In the genomic region with DNA sequence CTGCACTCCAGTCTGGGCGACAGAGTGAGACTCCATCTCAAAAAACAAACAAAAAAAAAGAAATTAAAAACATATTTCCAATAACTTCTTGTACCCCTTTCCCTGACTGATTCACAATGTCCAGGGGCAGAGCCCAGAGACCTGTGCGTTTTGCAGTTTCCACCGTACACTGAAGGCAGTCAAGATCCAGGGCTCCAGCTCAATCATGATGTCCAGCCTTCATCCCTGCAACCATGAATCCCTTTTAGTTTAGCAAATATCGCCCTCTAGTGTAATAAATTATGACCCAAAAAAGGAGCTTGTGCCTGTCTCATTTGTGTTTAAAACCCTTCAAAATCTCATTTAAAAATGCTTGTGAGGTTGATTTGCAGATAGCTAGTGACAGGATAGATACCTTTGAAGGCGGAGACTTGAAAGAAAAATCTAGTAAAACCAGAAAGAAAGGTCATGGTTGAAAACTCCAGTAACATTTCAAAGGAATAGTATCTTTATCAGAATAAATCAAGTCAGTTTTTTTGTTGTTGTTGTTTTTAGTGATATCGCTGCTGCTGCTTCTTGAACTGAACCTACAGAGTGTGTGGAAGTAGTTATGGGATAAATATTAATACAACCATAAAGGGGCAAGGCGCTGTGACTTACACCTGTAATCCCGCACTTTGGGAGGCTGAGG, we compare ENCODE assay signal across 1 cellular context.
A peak's percentile ranks its signal among the peaks of the same experiment; 100 is the strongest.
TF ChIP-seq lines count a peak whose summit lies in the region.

No MANE protein-coding gene starts in this region.

TF ChIP-seq in HepG2, 621 proteins besides CTCF, POLR2A, EP300 and RAD21 (continued from another document and continues in another):
- TF ChIP-seq, protein P1, sequence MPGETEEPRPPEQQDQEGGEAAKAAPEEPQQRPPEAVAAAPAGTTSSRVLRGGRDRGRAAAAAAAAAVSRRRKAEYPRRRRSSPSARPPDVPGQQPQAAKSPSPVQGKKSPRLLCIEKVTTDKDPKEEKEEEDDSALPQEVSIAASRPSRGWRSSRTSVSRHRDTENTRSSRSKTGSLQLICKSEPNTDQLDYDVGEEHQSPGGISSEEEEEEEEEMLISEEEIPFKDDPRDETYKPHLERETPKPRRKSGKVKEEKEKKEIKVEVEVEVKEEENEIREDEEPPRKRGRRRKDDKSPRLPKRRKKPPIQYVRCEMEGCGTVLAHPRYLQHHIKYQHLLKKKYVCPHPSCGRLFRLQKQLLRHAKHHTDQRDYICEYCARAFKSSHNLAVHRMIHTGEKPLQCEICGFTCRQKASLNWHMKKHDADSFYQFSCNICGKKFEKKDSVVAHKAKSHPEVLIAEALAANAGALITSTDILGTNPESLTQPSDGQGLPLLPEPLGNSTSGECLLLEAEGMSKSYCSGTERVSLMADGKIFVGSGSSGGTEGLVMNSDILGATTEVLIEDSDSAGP (CRISPR knock-in tag; IDR thresholded peaks at IDR 0.05; ENCODE audit: borderline replicate concordance), result no peak
- TF ChIP-seq NR2F6 (IDR thresholded peaks at IDR 0.05), result no peak; the same call in 1 of the 2 replicates
- TF ChIP-seq NR2F6 (CRISPR knock-in tag; IDR thresholded peaks at IDR 0.05), result no peak
- TF ChIP-seq ZNF569 (CRISPR knock-in tag; IDR thresholded peaks at IDR 0.05; ENCODE audit: borderline replicate concordance), result no peak
- TF ChIP-seq GTF2F1 (IDR thresholded peaks at IDR 0.05; ENCODE audit: low read length), result no peak
- TF ChIP-seq, protein P2, sequence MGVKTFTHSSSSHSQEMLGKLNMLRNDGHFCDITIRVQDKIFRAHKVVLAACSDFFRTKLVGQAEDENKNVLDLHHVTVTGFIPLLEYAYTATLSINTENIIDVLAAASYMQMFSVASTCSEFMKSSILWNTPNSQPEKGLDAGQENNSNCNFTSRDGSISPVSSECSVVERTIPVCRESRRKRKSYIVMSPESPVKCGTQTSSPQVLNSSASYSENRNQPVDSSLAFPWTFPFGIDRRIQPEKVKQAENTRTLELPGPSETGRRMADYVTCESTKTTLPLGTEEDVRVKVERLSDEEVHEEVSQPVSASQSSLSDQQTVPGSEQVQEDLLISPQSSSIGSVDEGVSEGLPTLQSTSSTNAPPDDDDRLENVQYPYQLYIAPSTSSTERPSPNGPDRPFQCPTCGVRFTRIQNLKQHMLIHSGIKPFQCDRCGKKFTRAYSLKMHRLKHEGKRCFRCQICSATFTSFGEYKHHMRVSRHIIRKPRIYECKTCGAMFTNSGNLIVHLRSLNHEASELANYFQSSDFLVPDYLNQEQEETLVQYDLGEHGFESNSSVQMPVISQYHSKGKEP (CRISPR knock-in tag; IDR thresholded peaks at IDR 0.05), result no peak
- no peak; the same call in 1 of the 2 replicates for TF ChIP-seq SNAPC2 (CRISPR knock-in tag; IDR thresholded peaks at IDR 0.05)
- no peak for TF ChIP-seq NFYB (CRISPR knock-in tag; IDR thresholded peaks at IDR 0.05)
- no peak for TF ChIP-seq POLR2AphosphoS2 (IDR thresholded peaks at IDR 0.05; ENCODE audit: low read depth, low read length)
- no peak for TF ChIP-seq ZNF883 (CRISPR knock-in tag; IDR thresholded peaks at IDR 0.05; ENCODE audit: not compliant biosample characterization)
- TF ChIP-seq CHD2 (IDR thresholded peaks at IDR 0.05; ENCODE audit: low read depth, low read length), result no peak
- TF ChIP-seq, protein P3, sequence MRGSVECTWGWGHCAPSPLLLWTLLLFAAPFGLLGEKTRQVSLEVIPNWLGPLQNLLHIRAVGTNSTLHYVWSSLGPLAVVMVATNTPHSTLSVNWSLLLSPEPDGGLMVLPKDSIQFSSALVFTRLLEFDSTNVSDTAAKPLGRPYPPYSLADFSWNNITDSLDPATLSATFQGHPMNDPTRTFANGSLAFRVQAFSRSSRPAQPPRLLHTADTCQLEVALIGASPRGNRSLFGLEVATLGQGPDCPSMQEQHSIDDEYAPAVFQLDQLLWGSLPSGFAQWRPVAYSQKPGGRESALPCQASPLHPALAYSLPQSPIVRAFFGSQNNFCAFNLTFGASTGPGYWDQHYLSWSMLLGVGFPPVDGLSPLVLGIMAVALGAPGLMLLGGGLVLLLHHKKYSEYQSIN (CRISPR knock-in tag; IDR thresholded peaks at IDR 0.05; ENCODE audit: borderline replicate concordance), result no peak
- TF ChIP-seq GATAD2A (CRISPR knock-in tag; IDR thresholded peaks at IDR 0.05), result peak; percentile 42; the same call in 1 of the 2 replicates
- 0 out of 2 replicates have a peak, but pooled peaks have one; percentile 49 for TF ChIP-seq GZF1 (CRISPR knock-in tag; IDR thresholded peaks at IDR 0.05)
- peak; percentile 7; the same call in 1 of the 2 replicates for TF ChIP-seq KMT2B (CRISPR knock-in tag; IDR thresholded peaks at IDR 0.05)
- TF ChIP-seq NFIC (IDR thresholded peaks at IDR 0.05; ENCODE audit: low read length), result no peak
- TF ChIP-seq LCORL (IDR thresholded peaks at IDR 0.05), result no peak
- 0 out of 2 replicates have a peak, but pooled peaks have one; percentile 16 for TF ChIP-seq LCORL (CRISPR knock-in tag; IDR thresholded peaks at IDR 0.05)
- TF ChIP-seq, protein P4, sequence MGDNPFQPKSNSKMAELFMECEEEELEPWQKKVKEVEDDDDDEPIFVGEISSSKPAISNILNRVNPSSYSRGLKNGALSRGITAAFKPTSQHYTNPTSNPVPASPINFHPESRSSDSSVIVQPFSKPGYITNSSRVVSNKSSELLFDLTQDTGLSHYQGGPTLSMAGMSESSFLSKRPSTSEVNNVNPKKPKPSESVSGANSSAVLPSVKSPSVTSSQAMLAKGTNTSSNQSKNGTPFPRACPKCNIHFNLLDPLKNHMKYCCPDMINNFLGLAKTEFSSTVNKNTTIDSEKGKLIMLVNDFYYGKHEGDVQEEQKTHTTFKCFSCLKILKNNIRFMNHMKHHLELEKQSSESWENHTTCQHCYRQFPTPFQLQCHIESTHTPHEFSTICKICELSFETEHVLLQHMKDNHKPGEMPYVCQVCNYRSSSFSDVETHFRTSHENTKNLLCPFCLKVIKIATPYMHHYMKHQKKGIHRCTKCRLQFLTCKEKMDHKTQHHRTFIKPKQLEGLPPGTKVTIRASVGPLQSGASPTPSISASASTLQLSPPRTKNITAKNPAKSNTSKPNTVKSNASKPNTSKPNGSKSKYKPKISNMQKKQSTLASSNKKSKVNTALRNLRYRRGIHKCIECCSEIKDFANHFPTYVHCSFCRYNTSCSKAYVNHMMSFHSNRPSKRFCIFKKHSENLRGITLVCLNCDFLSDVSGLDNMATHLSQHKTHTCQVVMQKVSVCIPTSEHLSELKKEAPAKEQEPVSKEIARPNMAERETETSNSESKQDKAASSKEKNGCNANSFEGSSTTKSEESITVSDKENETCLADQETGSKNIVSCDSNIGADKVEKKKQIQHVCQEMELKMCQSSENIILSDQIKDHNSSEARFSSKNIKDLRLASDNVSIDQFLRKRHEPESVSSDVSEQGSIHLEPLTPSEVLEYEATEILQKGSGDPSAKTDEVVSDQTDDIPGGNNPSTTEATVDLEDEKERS (CRISPR knock-in tag; IDR thresholded peaks at IDR 0.05), result 0 out of 2 replicates have a peak, but pooled peaks have one; percentile 55
- TF ChIP-seq RORA (CRISPR knock-in tag; IDR thresholded peaks at IDR 0.05), result no peak
- TF ChIP-seq ZNF253 (CRISPR knock-in tag; IDR thresholded peaks at IDR 0.05; ENCODE audit: borderline replicate concordance), result no peak
- no peak for TF ChIP-seq PAWR (CRISPR knock-in tag; IDR thresholded peaks at IDR 0.05; ENCODE audit: borderline replicate concordance)
- 0 out of 2 replicates have a peak, but pooled peaks have one; percentile 24 for TF ChIP-seq MIER2 (CRISPR knock-in tag; IDR thresholded peaks at IDR 0.05)
- peak in 1 of 2 experiments; percentile 20; a peak in 1 of 4 replicates for TF ChIP-seq KLF16 (CRISPR knock-in tag; IDR thresholded peaks at IDR 0.05)
- TF ChIP-seq, protein P5, sequence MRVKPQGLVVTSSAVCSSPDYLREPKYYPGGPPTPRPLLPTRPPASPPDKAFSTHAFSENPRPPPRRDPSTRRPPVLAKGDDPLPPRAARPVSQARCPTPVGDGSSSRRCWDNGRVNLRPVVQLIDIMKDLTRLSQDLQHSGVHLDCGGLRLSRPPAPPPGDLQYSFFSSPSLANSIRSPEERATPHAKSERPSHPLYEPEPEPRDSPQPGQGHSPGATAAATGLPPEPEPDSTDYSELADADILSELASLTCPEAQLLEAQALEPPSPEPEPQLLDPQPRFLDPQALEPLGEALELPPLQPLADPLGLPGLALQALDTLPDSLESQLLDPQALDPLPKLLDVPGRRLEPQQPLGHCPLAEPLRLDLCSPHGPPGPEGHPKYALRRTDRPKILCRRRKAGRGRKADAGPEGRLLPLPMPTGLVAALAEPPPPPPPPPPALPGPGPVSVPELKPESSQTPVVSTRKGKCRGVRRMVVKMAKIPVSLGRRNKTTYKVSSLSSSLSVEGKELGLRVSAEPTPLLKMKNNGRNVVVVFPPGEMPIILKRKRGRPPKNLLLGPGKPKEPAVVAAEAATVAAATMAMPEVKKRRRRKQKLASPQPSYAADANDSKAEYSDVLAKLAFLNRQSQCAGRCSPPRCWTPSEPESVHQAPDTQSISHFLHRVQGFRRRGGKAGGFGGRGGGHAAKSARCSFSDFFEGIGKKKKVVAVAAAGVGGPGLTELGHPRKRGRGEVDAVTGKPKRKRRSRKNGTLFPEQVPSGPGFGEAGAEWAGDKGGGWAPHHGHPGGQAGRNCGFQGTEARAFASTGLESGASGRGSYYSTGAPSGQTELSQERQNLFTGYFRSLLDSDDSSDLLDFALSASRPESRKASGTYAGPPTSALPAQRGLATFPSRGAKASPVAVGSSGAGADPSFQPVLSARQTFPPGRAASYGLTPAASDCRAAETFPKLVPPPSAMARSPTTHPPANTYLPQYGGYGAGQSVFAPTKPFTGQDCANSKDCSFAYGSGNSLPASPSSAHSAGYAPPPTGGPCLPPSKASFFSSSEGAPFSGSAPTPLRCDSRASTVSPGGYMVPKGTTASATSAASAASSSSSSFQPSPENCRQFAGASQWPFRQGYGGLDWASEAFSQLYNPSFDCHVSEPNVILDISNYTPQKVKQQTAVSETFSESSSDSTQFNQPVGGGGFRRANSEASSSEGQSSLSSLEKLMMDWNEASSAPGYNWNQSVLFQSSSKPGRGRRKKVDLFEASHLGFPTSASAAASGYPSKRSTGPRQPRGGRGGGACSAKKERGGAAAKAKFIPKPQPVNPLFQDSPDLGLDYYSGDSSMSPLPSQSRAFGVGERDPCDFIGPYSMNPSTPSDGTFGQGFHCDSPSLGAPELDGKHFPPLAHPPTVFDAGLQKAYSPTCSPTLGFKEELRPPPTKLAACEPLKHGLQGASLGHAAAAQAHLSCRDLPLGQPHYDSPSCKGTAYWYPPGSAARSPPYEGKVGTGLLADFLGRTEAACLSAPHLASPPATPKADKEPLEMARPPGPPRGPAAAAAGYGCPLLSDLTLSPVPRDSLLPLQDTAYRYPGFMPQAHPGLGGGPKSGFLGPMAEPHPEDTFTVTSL (CRISPR knock-in tag; IDR thresholded peaks at IDR 0.05; ENCODE audit: borderline replicate concordance), result peak; percentile 26; the same call in 1 of the 2 replicates
- no peak for TF ChIP-seq MXI1 (IDR thresholded peaks at IDR 0.05; ENCODE audit: borderline replicate concordance, low read depth, low read length)
- TF ChIP-seq REXO4 (CRISPR knock-in tag; IDR thresholded peaks at IDR 0.05; ENCODE audit: borderline replicate concordance), result no peak
- TF ChIP-seq, protein P6, sequence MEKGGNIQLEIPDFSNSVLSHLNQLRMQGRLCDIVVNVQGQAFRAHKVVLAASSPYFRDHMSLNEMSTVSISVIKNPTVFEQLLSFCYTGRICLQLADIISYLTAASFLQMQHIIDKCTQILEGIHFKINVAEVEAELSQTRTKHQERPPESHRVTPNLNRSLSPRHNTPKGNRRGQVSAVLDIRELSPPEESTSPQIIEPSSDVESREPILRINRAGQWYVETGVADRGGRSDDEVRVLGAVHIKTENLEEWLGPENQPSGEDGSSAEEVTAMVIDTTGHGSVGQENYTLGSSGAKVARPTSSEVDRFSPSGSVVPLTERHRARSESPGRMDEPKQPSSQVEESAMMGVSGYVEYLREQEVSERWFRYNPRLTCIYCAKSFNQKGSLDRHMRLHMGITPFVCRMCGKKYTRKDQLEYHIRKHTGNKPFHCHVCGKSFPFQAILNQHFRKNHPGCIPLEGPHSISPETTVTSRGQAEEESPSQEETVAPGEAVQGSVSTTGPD (CRISPR knock-in tag; IDR thresholded peaks at IDR 0.05), result no peak
- TF ChIP-seq ZNF296 (CRISPR knock-in tag; conservative IDR thresholded peaks at IDR 0.05), result no peak
- no peak for TF ChIP-seq ARNT (IDR thresholded peaks at IDR 0.05)
- TF ChIP-seq YEATS2 (CRISPR knock-in tag; IDR thresholded peaks at IDR 0.05; ENCODE audit: borderline replicate concordance), result no peak
- TF ChIP-seq KLF12 (CRISPR knock-in tag; IDR thresholded peaks at IDR 0.05; ENCODE audit: borderline replicate concordance), result no peak
- TF ChIP-seq, protein P7, sequence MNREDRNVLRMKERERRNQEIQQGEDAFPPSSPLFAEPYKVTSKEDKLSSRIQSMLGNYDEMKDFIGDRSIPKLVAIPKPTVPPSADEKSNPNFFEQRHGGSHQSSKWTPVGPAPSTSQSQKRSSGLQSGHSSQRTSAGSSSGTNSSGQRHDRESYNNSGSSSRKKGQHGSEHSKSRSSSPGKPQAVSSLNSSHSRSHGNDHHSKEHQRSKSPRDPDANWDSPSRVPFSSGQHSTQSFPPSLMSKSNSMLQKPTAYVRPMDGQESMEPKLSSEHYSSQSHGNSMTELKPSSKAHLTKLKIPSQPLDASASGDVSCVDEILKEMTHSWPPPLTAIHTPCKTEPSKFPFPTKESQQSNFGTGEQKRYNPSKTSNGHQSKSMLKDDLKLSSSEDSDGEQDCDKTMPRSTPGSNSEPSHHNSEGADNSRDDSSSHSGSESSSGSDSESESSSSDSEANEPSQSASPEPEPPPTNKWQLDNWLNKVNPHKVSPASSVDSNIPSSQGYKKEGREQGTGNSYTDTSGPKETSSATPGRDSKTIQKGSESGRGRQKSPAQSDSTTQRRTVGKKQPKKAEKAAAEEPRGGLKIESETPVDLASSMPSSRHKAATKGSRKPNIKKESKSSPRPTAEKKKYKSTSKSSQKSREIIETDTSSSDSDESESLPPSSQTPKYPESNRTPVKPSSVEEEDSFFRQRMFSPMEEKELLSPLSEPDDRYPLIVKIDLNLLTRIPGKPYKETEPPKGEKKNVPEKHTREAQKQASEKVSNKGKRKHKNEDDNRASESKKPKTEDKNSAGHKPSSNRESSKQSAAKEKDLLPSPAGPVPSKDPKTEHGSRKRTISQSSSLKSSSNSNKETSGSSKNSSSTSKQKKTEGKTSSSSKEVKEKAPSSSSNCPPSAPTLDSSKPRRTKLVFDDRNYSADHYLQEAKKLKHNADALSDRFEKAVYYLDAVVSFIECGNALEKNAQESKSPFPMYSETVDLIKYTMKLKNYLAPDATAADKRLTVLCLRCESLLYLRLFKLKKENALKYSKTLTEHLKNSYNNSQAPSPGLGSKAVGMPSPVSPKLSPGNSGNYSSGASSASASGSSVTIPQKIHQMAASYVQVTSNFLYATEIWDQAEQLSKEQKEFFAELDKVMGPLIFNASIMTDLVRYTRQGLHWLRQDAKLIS (CRISPR knock-in tag; IDR thresholded peaks at IDR 0.05), result no peak
- no peak for TF ChIP-seq NCOR1 (IDR thresholded peaks at IDR 0.05; ENCODE audit: borderline replicate concordance, low read length)
- TF ChIP-seq, protein P8, sequence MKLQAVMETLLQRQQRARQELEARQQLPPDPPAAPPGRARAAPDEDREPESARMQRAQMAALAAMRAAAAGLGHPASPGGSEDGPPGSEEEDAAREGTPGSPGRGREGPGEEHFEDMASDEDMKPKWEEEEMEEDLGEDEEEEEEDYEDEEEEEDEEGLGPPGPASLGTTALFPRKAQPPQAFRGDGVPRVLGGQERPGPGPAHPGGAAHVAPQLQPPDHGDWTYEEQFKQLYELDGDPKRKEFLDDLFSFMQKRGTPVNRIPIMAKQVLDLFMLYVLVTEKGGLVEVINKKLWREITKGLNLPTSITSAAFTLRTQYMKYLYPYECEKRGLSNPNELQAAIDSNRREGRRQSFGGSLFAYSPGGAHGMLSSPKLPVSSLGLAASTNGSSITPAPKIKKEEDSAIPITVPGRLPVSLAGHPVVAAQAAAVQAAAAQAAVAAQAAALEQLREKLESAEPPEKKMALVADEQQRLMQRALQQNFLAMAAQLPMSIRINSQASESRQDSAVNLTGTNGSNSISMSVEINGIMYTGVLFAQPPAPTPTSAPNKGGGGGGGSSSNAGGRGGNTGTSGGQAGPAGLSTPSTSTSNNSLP (IDR thresholded peaks at IDR 0.05; ENCODE audit: low read depth, low read length), result peak; percentile 88; the same call in 1 of the 2 replicates
- TF ChIP-seq ZNF263 (CRISPR knock-in tag; IDR thresholded peaks at IDR 0.05), result peak; percentile 92
- peak; percentile 12; the same call in 1 of the 2 replicates for TF ChIP-seq SMYD3 (CRISPR knock-in tag; IDR thresholded peaks at IDR 0.05)
